Comparison of ENCODE assay signal across 16 cellular contexts in genomic region chr17:59219370-59219769, GRCh38. TPM values are rescaled to one million over a fixed set of nuclear protein-coding genes. Genes with fewer than 3 reads are reported as not detected.
A peak's percentile ranks its signal among the peaks of the same experiment; 100 is the strongest.
DNase-seq lines count a peak whose midpoint lies in the region; ATAC-seq and TF ChIP-seq lines count a peak whose summit lies in the region.
"Had no signal": no experiment of that assay in that cellular context is flagged by ENCODE, and none has a peak within 500 bp of the region (broad histone marks: within the 10 kb centered on the region; RNA-seq: fewer than 3 reads in every experiment).

No MANE protein-coding gene starts in this region.

- WGBS in prostate gland: 86% methylated on average over 16 of the region's 16 CpGs

- no peak for DNase-seq in activated naive CD8-positive, alpha-beta T cell treated with anti-CD3 and anti-CD28 coated beads for 36 hours
- DNase-seq in WTC11 (ENCODE audit: low spot score) (no peak), mesothelial cell of epicardium (ENCODE audit: low spot score in 2 of 2, unreplicated experiment in 2 of 2) (no peak), type B pancreatic cell (ENCODE audit: extremely low spot score, unreplicated experiment) (no peak), SW 1271 (lab: John Stamatoyannopoulos, UW) (no peak), DMS114 treated with DMSO at 0.1 percent for 48 hours (lab: John Stamatoyannopoulos, UW; ENCODE audit: unreplicated experiment) (no peak), prostate gland (ENCODE audit: low spot score) (no peak)
- DNase-seq: ACHN; activated CD4-positive, alpha-beta T cell treated with anti-CD3 and anti-CD28 coated beads for 36 hours; foreskin melanocyte; lower lobe of right lung; NCI-H2029; NCI-H526 treated with DMSO at 0.1 percent for 48 hours; occipital lobe; spleen had no signal

- no peaks in the 10 kb centered on the region for H3K27me3 Mint-ChIP-seq in activated naive CD8-positive, alpha-beta T cell
- H3K27me3 Mint-ChIP-seq in activated naive CD8-positive, alpha-beta T cell treated with anti-CD3 and anti-CD28 coated beads for 36 hours: no peaks in the 10 kb centered on the region
- H3K27me3 Mint-ChIP-seq in WTC11 (ENCODE audit: low read depth) (peaks cover 3% of the 10 kb centered on the region; the same call in 1 of the 2 replicates), mesothelial cell of epicardium (ENCODE audit: low read depth) (no peaks in the 10 kb centered on the region), type B pancreatic cell (no peaks in the 10 kb centered on the region)
- H3K27me3 Mint-ChIP-seq: activated CD4-positive, alpha-beta T cell treated with anti-CD3 and anti-CD28 coated beads for 36 hours had no signal

- TF ChIP-seq CTCF in WTC11 (IDR thresholded peaks at IDR 0.05): no peak
- no peak for TF ChIP-seq CTCF in mesothelial cell of epicardium (IDR thresholded peaks at IDR 0.05; ENCODE audit: unreplicated experiment)
- TF ChIP-seq CTCF in type B pancreatic cell (conservative IDR thresholded peaks at IDR 0.05): no peak
- TF ChIP-seq CTCF in prostate gland (IDR thresholded peaks at IDR 0.05): no peak

- no peaks in the 10 kb centered on the region for H3K36me3 Mint-ChIP-seq in activated naive CD8-positive, alpha-beta T cell
- no peaks in the 10 kb centered on the region for H3K36me3 Mint-ChIP-seq in activated naive CD8-positive, alpha-beta T cell treated with anti-CD3 and anti-CD28 coated beads for 36 hours
- H3K36me3 Mint-ChIP-seq in WTC11 (no peaks in the 10 kb centered on the region), mesothelial cell of epicardium (no peaks in the 10 kb centered on the region), type B pancreatic cell (no peaks in the 10 kb centered on the region)

- H3K9me3 ChIP-seq in prostate gland: no peaks in the 10 kb centered on the region
- H3K9me3 ChIP-seq: lower lobe of right lung, spleen had no signal

- no peaks in the 10 kb centered on the region for H3K9me3 Mint-ChIP-seq in activated naive CD8-positive, alpha-beta T cell (ENCODE audit: low read depth)
- no peaks in the 10 kb centered on the region for H3K9me3 Mint-ChIP-seq in activated naive CD8-positive, alpha-beta T cell treated with anti-CD3 and anti-CD28 coated beads for 36 hours
- H3K9me3 Mint-ChIP-seq in WTC11 (no peaks in the 10 kb centered on the region), mesothelial cell of epicardium (no peaks in the 10 kb centered on the region), type B pancreatic cell (no peaks in the 10 kb centered on the region)

- H3K27me3 ChIP-seq in prostate gland (replicated peaks; ENCODE audit: insufficient read depth): no peaks in the 10 kb centered on the region
- H3K27me3 ChIP-seq: spleen had no signal

- no peak overlapping the region for H3K4me3 ChIP-seq in prostate gland

- H3K4me3 Mint-ChIP-seq in activated naive CD8-positive, alpha-beta T cell: peak overlapping the region; percentile 99
- no peak overlapping the region for H3K4me3 Mint-ChIP-seq in activated naive CD8-positive, alpha-beta T cell treated with anti-CD3 and anti-CD28 coated beads for 36 hours
- peak overlapping the region; percentile 94 for H3K4me3 Mint-ChIP-seq in WTC11
- peak overlapping the region; percentile 99 for H3K4me3 Mint-ChIP-seq in mesothelial cell of epicardium
- peak overlapping the region; percentile 97 for H3K4me3 Mint-ChIP-seq in type B pancreatic cell

- POLR2A ChIA-PET in WTC11 (lab: Charles Lee): interaction anchor here (1.5 kb wide), 1 partner anchor 8 kb away, joined by 4 read pairs; no protein-coding TSS in a partner anchor

- no peak overlapping the region for H3K27ac Mint-ChIP-seq in activated naive CD8-positive, alpha-beta T cell
- H3K27ac Mint-ChIP-seq in activated naive CD8-positive, alpha-beta T cell treated with anti-CD3 and anti-CD28 coated beads for 36 hours: no peak overlapping the region
- H3K27ac Mint-ChIP-seq in WTC11 (no peak overlapping the region), mesothelial cell of epicardium (peak overlapping the region; percentile 95), type B pancreatic cell (no peak overlapping the region)

- no peak for TF ChIP-seq POLR2A in prostate gland (IDR thresholded peaks at IDR 0.05)

- H3K4me1 Mint-ChIP-seq in activated naive CD8-positive, alpha-beta T cell (ENCODE audit: low read depth): peaks cover 14% of the 10 kb centered on the region
- H3K4me1 Mint-ChIP-seq in activated naive CD8-positive, alpha-beta T cell treated with anti-CD3 and anti-CD28 coated beads for 36 hours: peaks cover 7% of the 10 kb centered on the region
- H3K4me1 Mint-ChIP-seq in WTC11: peaks cover 6% of the 10 kb centered on the region; the same call in 1 of the 2 replicates
- H3K4me1 Mint-ChIP-seq in mesothelial cell of epicardium: peaks cover 12% of the 10 kb centered on the region
- H3K4me1 Mint-ChIP-seq in type B pancreatic cell (ENCODE audit: unreplicated experiment): peaks cover 5% of the 10 kb centered on the region

- H3K4me1 ChIP-seq in prostate gland (replicated peaks): no peaks in the 10 kb centered on the region
- H3K4me1 ChIP-seq: lower lobe of right lung had no signal

- intact Hi-C loops in prostate gland (cut with DNase I): loop anchor here (10.0 kb wide), 1 partner anchor 705 kb away; the partner anchor contains the start of gene MTMR4

- no peaks in the 10 kb centered on the region for H3K36me3 ChIP-seq in prostate gland

- no peak for ATAC-seq in WTC11
- ATAC-seq: activated CD4-positive, alpha-beta T cell treated with anti-CD3 and anti-CD28 coated beads for 36 hours; lower lobe of right lung had no signal

- H3K27ac ChIP-seq in prostate gland: no peak overlapping the region

- CTCF ChIA-PET in WTC11 (lab: Charles Lee): interaction anchor here (0.6 kb wide), 1 partner anchor 41 kb away, joined by 7 read pairs; no protein-coding TSS in a partner anchor

TF ChIP-seq in WTC11, 78 proteins besides CTCF, POLR2A, EP300 and RAD21:
- TF ChIP-seq ZNF121 (CRISPR knock-in tag; IDR thresholded peaks at IDR 0.05) (0 out of 2 replicates have a peak, but pooled peaks have one; percentile 37), SMAD3 (CRISPR knock-in tag; IDR thresholded peaks at IDR 0.05; ENCODE audit: borderline replicate concordance) (no peak)

RNA-seq across cellular contexts. Expression of gene GDPD1, which starts 0.9 kb away (rescaled TPM):
- 1 to 10 TPM; 1.7 to 1.9 TPM for total RNA-seq in activated naive CD8-positive, alpha-beta T cell treated with anti-CD3 and anti-CD28 coated beads for 36 hours
- total RNA-seq in WTC11 (2021): 6.0 to 7.1 TPM (median 6.4 TPM) in 3 replicates
- 7.6 to 9.1 TPM (median 7.8 TPM) in 3 replicates for total RNA-seq in mesothelial cell of epicardium
- total RNA-seq in type B pancreatic cell (ENCODE audit: low replicate concordance): 8.0 and 8.4 TPM in 2 replicates
- total RNA-seq in prostate gland: 1 to 10 TPM; 3.8 to 5.6 TPM

RNA-seq across cellular contexts. Expression of gene SMG8, which starts 9.5 kb away (rescaled TPM):
- 10 to 100 TPM; 20.6 to 22.3 TPM for total RNA-seq in activated naive CD8-positive, alpha-beta T cell treated with anti-CD3 and anti-CD28 coated beads for 36 hours
- 16.2 to 18.7 TPM (median 18.5 TPM) in 3 replicates for total RNA-seq in WTC11 (2021)
- total RNA-seq in mesothelial cell of epicardium: 16.1 to 16.4 TPM (median 16.4 TPM) in 3 replicates
- 17.3 and 20.2 TPM in 2 replicates for total RNA-seq in type B pancreatic cell (ENCODE audit: low replicate concordance)
- 10 to 100 TPM; 14.0 to 15.8 TPM for total RNA-seq in prostate gland
